In genomic region chr1:169348356-169349036, GRCh38 we compare ENCODE assay signal across 8 cellular contexts. TPM values are rescaled to one million over a fixed set of nuclear protein-coding genes. Genes with fewer than 3 reads are reported as not detected.
DNase-seq lines count a peak whose midpoint lies in the region; ATAC-seq and TF ChIP-seq lines count a peak whose summit lies in the region.

No MANE protein-coding gene starts in this region.

- no peak overlapping the region for H3K4me3 Mint-ChIP-seq in CD4-positive, alpha-beta T cell

- peaks cover 2% of the 10 kb centered on the region for H3K9me3 Mint-ChIP-seq in CD4-positive, alpha-beta T cell

- H3K27me3 Mint-ChIP-seq in CD4-positive, alpha-beta T cell = no peaks in the 10 kb centered on the region

- TF ChIP-seq CTCF in CD4-positive, alpha-beta T cell (IDR thresholded peaks at IDR 0.05) = peak; percentile 92
- TF ChIP-seq CTCF in GM20000 (IDR thresholded peaks at IDR 0.05; ENCODE audit: extremely low read depth, missing control alignments) (peak; percentile 47), cardiac fibroblast (IDR thresholded peaks at IDR 0.05; ENCODE audit: low read depth, low read length) (peak; percentile 56), lower lobe of right lung (IDR thresholded peaks at IDR 0.05) (peak; percentile 79)

- POLR2A ChIA-PET in CD4-positive, alpha-beta T cell (lab: Charles Lee) = interaction anchor here (1.0 to 1.5 kb wide), 3 partner anchors 9 to 1006 kb away, joined by 3 to 10 read pairs (median 4); no protein-coding TSS in a partner anchor

- H3K36me3 ChIP-seq in lower lobe of right lung = no peaks in the 10 kb centered on the region

- CTCF ChIA-PET in CD4-positive, alpha-beta T cell (lab: Charles Lee) = interaction anchor here (0.6 to 3.0 kb wide), 15 partner anchors 12 to 1842 kb away, joined by 3 to 20 read pairs (median 3); partner anchors contain the start of genes BLZF1 and NME7

- H3K9me3 ChIP-seq in CD4-positive, alpha-beta T cell (ENCODE audit: control insufficient read depth, low read length) = no peaks in the 10 kb centered on the region
- H3K9me3 ChIP-seq in lower lobe of right lung = no peaks in the 10 kb centered on the region

- no peak overlapping the region for H3K27ac ChIP-seq in CD4-positive, alpha-beta T cell (ENCODE audit: low read depth, low read length)
- H3K27ac ChIP-seq in lower lobe of right lung = no peak overlapping the region

- intact Hi-C loops in CD4-positive, alpha-beta T cell (cut with DNase I, micrococcal nuclease) = loop anchor here (1.0 to 10.0 kb wide), 8 partner anchors 241 to 1264 kb away; partner anchors contain the start of gene ATP1B1 (in 1 of the 2)
- intact Hi-C loops in lower lobe of right lung (cut with DNase I) = loop anchor here (5.0 kb wide), 1 partner anchor 746 kb away; no protein-coding TSS in a partner anchor

- no peaks in the 10 kb centered on the region for H3K4me1 ChIP-seq in lower lobe of right lung

- H3K27me3 ChIP-seq in CD4-positive, alpha-beta T cell (ENCODE audit: control insufficient read depth, insufficient read depth, low read length) = no peaks in the 10 kb centered on the region
- H3K27me3 ChIP-seq in lower lobe of right lung (ENCODE audit: low read depth) = no peaks in the 10 kb centered on the region

- H3K4me1 Mint-ChIP-seq in CD4-positive, alpha-beta T cell (ENCODE audit: low read depth) = no peaks in the 10 kb centered on the region

- ATAC-seq in CD4-positive, alpha-beta T cell (ENCODE audit: poor library complexity) = peak; percentile 46
- ATAC-seq in lower lobe of right lung = no peak
- no peak for ATAC-seq in HG02885 (IDR thresholded peaks at IDR 0.05; ENCODE audit: poor library complexity, unreplicated experiment)
- ATAC-seq in GM19467 (IDR thresholded peaks at IDR 0.05; ENCODE audit: unreplicated experiment) = no peak
- ATAC-seq in GM21423 (IDR thresholded peaks at IDR 0.05; ENCODE audit: unreplicated experiment) = no peak

- H3K27ac Mint-ChIP-seq in CD4-positive, alpha-beta T cell = no peak overlapping the region

- H3K4me3 ChIP-seq in cardiac fibroblast (replicated peaks in 1 of 2; ENCODE audit: low read depth in 2 of 2, low read length in 2 of 2) (no peak overlapping the region), lower lobe of right lung (no peak overlapping the region)

- no peaks in the 10 kb centered on the region for H3K36me3 Mint-ChIP-seq in CD4-positive, alpha-beta T cell (ENCODE audit: low read depth)

- DNase-seq in CD4-positive, alpha-beta T cell = no peak
- peak; percentile 47 for DNase-seq in GM20000 (ENCODE audit: low spot score)
- DNase-seq in NCI-H526 treated with DMSO at 0.1 percent for 48 hours (lab: John Stamatoyannopoulos, UW) = peak; percentile 72
- peak; percentile 75 to 80 for DNase-seq in cardiac fibroblast (ENCODE audit: low read depth in 2 of 2)
- no peak for DNase-seq in lower lobe of right lung

RNA-seq across cellular contexts. Expression of gene NME7, which starts 19.1 kb away (rescaled TPM):
- total RNA-seq in CD4-positive, alpha-beta T cell = 1 to 10 TPM; 7.2 to 8.3 TPM
- total RNA-seq in lower lobe of right lung = 17.3 TPM

RNA-seq across cellular contexts. Expression of gene BLZF1, which starts 19.5 kb away (rescaled TPM):
- 10 to 100 TPM; 10.0 to 10.6 TPM for total RNA-seq in CD4-positive, alpha-beta T cell
- total RNA-seq in lower lobe of right lung = 27.2 TPM

Comparison
In these comparisons a context has a peak if more than half of its experiments do, and no peak if none do; other contexts are left out.
1. DNase-seq: peak in GM20000 (single experiment), NCI-H526 treated with DMSO at 0.1 percent for 48 hours (single experiment) and cardiac fibroblast (2 of 2); none in CD4-positive, alpha-beta T cell (0 of 10) and lower lobe of right lung (single experiment).
2. Peak in every context shown above with its lines, with median percentiles within 50 percentile points of each other: CTCF ChIP-seq.